In the genomic region with DNA sequence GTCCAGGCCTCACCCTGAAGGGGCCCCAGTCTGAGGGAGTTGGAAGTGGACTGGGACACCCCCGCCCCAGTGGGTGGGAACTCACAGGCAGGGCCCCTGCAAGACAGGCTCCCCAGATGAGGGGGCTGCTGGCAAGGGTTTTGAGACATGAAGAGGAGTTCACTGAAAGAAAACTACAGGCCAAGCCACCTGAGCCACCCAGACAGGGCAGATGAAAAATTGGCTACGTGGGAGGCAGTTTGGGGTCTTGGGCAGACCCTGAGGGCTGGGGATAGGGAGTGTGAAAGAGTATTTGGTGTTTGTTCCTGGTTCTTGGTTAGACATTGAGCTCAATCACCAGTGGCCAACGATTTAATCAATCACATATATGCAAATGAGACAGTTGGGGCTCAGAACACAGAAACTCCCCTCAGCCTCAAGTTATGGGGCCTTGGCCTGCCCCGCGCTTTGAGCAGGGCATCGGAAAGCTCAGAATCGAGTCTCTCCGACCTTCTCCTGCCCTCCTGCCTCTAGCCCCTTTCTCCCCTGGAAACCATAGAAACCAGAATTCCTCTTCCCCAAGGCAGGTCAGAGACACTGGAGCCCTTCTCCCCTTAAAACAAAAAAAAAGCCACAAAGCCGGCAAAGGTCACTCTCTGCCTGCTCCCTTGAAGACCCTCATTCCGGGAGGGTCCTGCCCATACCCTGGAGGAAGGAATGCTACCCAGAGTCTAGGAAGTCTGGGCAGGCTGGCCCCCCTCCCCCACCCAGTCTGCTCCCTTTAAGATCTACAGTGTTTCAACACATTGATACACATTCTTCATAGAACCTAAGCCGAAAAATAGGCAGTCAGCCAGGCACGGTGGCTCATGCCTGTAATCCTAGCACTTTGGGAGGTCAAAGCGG, we compare ENCODE assay signal across 9 cellular contexts. TPM values are rescaled to one million over a fixed set of nuclear protein-coding genes. Genes with fewer than 3 reads are reported as not detected.
DNase-seq lines count a peak whose midpoint lies in the region; ATAC-seq and TF ChIP-seq lines count a peak whose summit lies in the region.
"Had no signal": no experiment of that assay in that cellular context is flagged by ENCODE, and none has a peak within 500 bp of the region (broad histone marks: within the 10 kb centered on the region; RNA-seq: fewer than 3 reads in every experiment).

No MANE protein-coding gene starts in this region.

- H3K9ac ChIP-seq in H9 (ENCODE audit: extremely low read depth, insufficient read length, low read length): no peak overlapping the region

- intact Hi-C loops in sigmoid colon (cut with DNase I): no loop called here

- H3K79me1 ChIP-seq in H9 (ENCODE audit: insufficient read depth, low read depth, low read length, poor library complexity, severe bottlenecking): no peaks in the 10 kb centered on the region

- H3K14ac ChIP-seq in H9 (ENCODE audit: insufficient read depth, low read length): no peak overlapping the region

- no peaks in the 10 kb centered on the region for H3K79me2 ChIP-seq in H9 (ENCODE audit: insufficient read depth, low read length)

- no peak overlapping the region for H3T11ph ChIP-seq in H9 (ENCODE audit: low read length)

- H3K9me3 ChIP-seq in H9 (ENCODE audit: control insufficient read depth, low read depth, low read length) (no peaks in the 10 kb centered on the region), RWPE2 (ENCODE audit: severe bottlenecking) (no peaks in the 10 kb centered on the region), sigmoid colon (no peaks in the 10 kb centered on the region)

- H4K20me1 ChIP-seq in H9 (ENCODE audit: control insufficient read depth, insufficient read depth, insufficient read length): peaks cover 3% of the 10 kb centered on the region

- peaks cover 7 to 33% (median 26%) of the 10 kb centered on the region in 3 experiments for H3K36me3 Mint-ChIP-seq in H9 (ENCODE audit: insufficient read depth in 1 of 3, low read depth in 3 of 3)
- H3K36me3 Mint-ChIP-seq in activated naive CD8-positive, alpha-beta T cell treated with anti-CD3 and anti-CD28 coated beads, Interleukin-2, amount 50 U/mL, for 24 hours (ENCODE audit: low read depth): peaks cover 9% of the 10 kb centered on the region

- H3K27ac ChIP-seq in H9 (ENCODE audit: insufficient read length, low read depth, low read length) (no peak overlapping the region), RWPE2 (ENCODE audit: poor library complexity, severe bottlenecking) (peak overlapping the region; percentile 40), sigmoid colon (peak overlapping the region in 3 of 4 donors; percentile 67 to 81 (median 69))

- no peak overlapping the region for H4K8ac ChIP-seq in H9 (replicated peaks; ENCODE audit: insufficient read length, low read depth, low read length)

- no peak for TF ChIP-seq EP300 in sigmoid colon (IDR thresholded peaks at IDR 0.05)

- TF ChIP-seq CTCF in H9 (conservative IDR thresholded peaks at IDR 0.05): peak; percentile 30; the same call in 1 of the 3 replicates
- TF ChIP-seq CTCF in RWPE2 (IDR thresholded peaks at IDR 0.05; ENCODE audit: poor library complexity, severe bottlenecking): no peak
- peak; percentile 10 for TF ChIP-seq CTCF in fibroblast of pulmonary artery (IDR thresholded peaks at IDR 0.05; ENCODE audit: low read length, missing control alignments)
- TF ChIP-seq CTCF in sigmoid colon (IDR thresholded peaks at IDR 0.05): no peak

- peak overlapping the region in 1 of 2 experiments; percentile 55; a peak in 4 of 5 replicates for H3K4me3 Mint-ChIP-seq in H9
- no peak overlapping the region for H3K4me3 Mint-ChIP-seq in activated naive CD8-positive, alpha-beta T cell treated with anti-CD3 and anti-CD28 coated beads, Interleukin-2, amount 50 U/mL, for 24 hours

- H3K36me3 ChIP-seq in RWPE2 (ENCODE audit: low read depth) (peaks cover 15% of the 10 kb centered on the region), sigmoid colon (peaks cover 9 to 25% (median 12%) of the 10 kb centered on the region in 4 donors)

- no peak overlapping the region for H4K91ac ChIP-seq in H9 (ENCODE audit: insufficient read length, low read depth, low read length)

- no peak overlapping the region for H3K4me2 ChIP-seq in H9 (ENCODE audit: insufficient read depth, insufficient read length, low read length)

- no peak overlapping the region for H2BK20ac ChIP-seq in H9 (ENCODE audit: low read depth, low read length, poor library complexity, severe bottlenecking)

- H3K56ac ChIP-seq in H9 (ENCODE audit: insufficient read length, low read depth, low read length): no peak overlapping the region

- H2AK5ac ChIP-seq in H9 (ENCODE audit: insufficient read length, low read length): no peak overlapping the region

- H4K5ac ChIP-seq in H9 (ENCODE audit: insufficient read length, low read depth, low read length): no peak overlapping the region

- no peak for DNase-seq in H9
- no peak for DNase-seq in RWPE2 (ENCODE audit: low spot score)
- peak; percentile 65 for DNase-seq in fibroblast of pulmonary artery (ENCODE audit: low read depth)
- no peak for DNase-seq in sigmoid colon
- no peak for DNase-seq in T-helper 2 cell
- DNase-seq in activated naive CD8-positive, alpha-beta T cell treated with anti-CD3 and anti-CD28 coated beads, Interleukin-2, amount 50 U/mL, for 24 hours: no peak
- DNase-seq in NCI-H2196 (lab: John Stamatoyannopoulos, UW; ENCODE audit: unreplicated experiment): no peak
- DNase-seq: NCI-H1694 treated with DMSO at 0.1 percent for 48 hours had no signal

- peak; percentile 2; the same call in 1 of the 3 replicates for ATAC-seq in RWPE2 (ENCODE audit: low read depth)
- no peak for ATAC-seq in activated naive CD8-positive, alpha-beta T cell treated with anti-CD3 and anti-CD28 coated beads, Interleukin-2, amount 50 U/mL, for 24 hours

- WGBS in H9 (ENCODE audit: extremely low coverage, insufficient read length, low lambda C conversion rate): no CpG with 5 or more reads among the region's 13 CpGs
- 70% methylated on average over 13 of the region's 13 CpGs for WGBS in sigmoid colon, 2 donors

- H3K18ac ChIP-seq in H9 (ENCODE audit: insufficient read length, low read depth, low read length): peak overlapping the region; percentile 12

- no peak overlapping the region for H2BK5ac ChIP-seq in H9 (ENCODE audit: insufficient read length, low read length)

- no peak overlapping the region for H2BK15ac ChIP-seq in H9 (ENCODE audit: low read depth, low read length)

- peaks cover 3% of the 10 kb centered on the region in 2 experiments; a peak in 4 of 5 replicates for H3K9me3 Mint-ChIP-seq in H9
- peaks cover 5% of the 10 kb centered on the region for H3K9me3 Mint-ChIP-seq in activated naive CD8-positive, alpha-beta T cell treated with anti-CD3 and anti-CD28 coated beads, Interleukin-2, amount 50 U/mL, for 24 hours

- H3K4me1 ChIP-seq in H9 (ENCODE audit: insufficient read depth, low read length) (peaks cover 7% of the 10 kb centered on the region; the same call in 1 of the 2 replicates), RWPE2 (ENCODE audit: insufficient read depth, poor library complexity, severe bottlenecking) (peaks cover 15% of the 10 kb centered on the region), sigmoid colon (peaks cover 0 to 31% (median 30%) of the 10 kb centered on the region in 4 donors)

- H3K27me3 Mint-ChIP-seq in H9 (ENCODE audit: low read depth): peaks cover 3% of the 10 kb centered on the region
- H3K27me3 Mint-ChIP-seq in activated naive CD8-positive, alpha-beta T cell treated with anti-CD3 and anti-CD28 coated beads, Interleukin-2, amount 50 U/mL, for 24 hours: no peaks in the 10 kb centered on the region

- no peak overlapping the region for H2BK120ac ChIP-seq in H9 (ENCODE audit: low read depth, low read length, poor library complexity, severe bottlenecking)

- peak overlapping the region; percentile 74 to 89 (median 88) for H3K27ac Mint-ChIP-seq in H9
- H3K27ac Mint-ChIP-seq in activated naive CD8-positive, alpha-beta T cell treated with anti-CD3 and anti-CD28 coated beads, Interleukin-2, amount 50 U/mL, for 24 hours: no peak overlapping the region

- H3K4me1 Mint-ChIP-seq in H9: peaks cover 26 to 33% of the 10 kb centered on the region in 2 experiments
- H3K4me1 Mint-ChIP-seq in activated naive CD8-positive, alpha-beta T cell treated with anti-CD3 and anti-CD28 coated beads, Interleukin-2, amount 50 U/mL, for 24 hours: peaks cover 20% of the 10 kb centered on the region

- TF ChIP-seq POLR2A in sigmoid colon (IDR thresholded peaks at IDR 0.05): no peak

- H2AFZ ChIP-seq in H9 (ENCODE audit: low read length): no peak overlapping the region

- H3K27me3 ChIP-seq in H9 (ENCODE audit: insufficient read depth, low read length) (no peaks in the 10 kb centered on the region), RWPE2 (ENCODE audit: insufficient read depth, poor library complexity, severe bottlenecking) (no peaks in the 10 kb centered on the region), sigmoid colon (peaks cover 4 to 42% (median 24%) of the 10 kb centered on the region in 3 donors)

- peaks cover 10% of the 10 kb centered on the region for H3K23me2 ChIP-seq in H9 (ENCODE audit: insufficient read length, low read depth, low read length, poor library complexity, severe bottlenecking)

- no peak overlapping the region for H3K23ac ChIP-seq in H9 (ENCODE audit: insufficient read length, low read depth, low read length)

- no peak overlapping the region for H2BK12ac ChIP-seq in H9 (ENCODE audit: insufficient read length, low read depth, low read length)

- no peak overlapping the region for H3K4ac ChIP-seq in H9 (ENCODE audit: low read depth, low read length)

- H3K4me3 ChIP-seq in RWPE2 (ENCODE audit: severe bottlenecking) (no peak overlapping the region), fibroblast of pulmonary artery (replicated peaks; ENCODE audit: low read depth, low read length) (no peak overlapping the region), sigmoid colon (no peak overlapping the region)
- H3K4me3 ChIP-seq: lung had no signal

RNA-seq across cellular contexts. Expression of a gene that starts 1.3 kb away (rescaled TPM):
- 241 and 255 TPM in 2 replicates for total RNA-seq in H9 (2021)
- total RNA-seq in sigmoid colon: 10 to 100 TPM in 3 of 4 donors, 1 to 10 TPM in 1; 9.1 to 12.8 (median 11.5) TPM
- 10 to 100 TPM in 1 of 3 donors, 1 to 10 TPM in 2; 3.7 to 18.7 (median 4.2) TPM for polyA plus RNA-seq in sigmoid colon

RNA-seq across cellular contexts. Expression of a gene that starts 20.1 kb away (rescaled TPM):
- total RNA-seq in H9 (2021): 46.1 and 50.0 TPM in 2 replicates
- total RNA-seq in sigmoid colon: 10 to 100 TPM; 52.4 to 71.4 (median 58.0) TPM
- 10 to 100 TPM; 13.9 to 51.4 (median 32.4) TPM for polyA plus RNA-seq in sigmoid colon

RNA-seq across cellular contexts. Expression of a gene that starts 41.8 kb away (rescaled TPM):
- total RNA-seq in H9 (2021): 0.18 TPM in 1 of 2 replicates, not detected in the other
- 10 to 100 TPM in 1 of 4 donors, 1 to 10 TPM in 3; 2.2 to 13.3 (median 9.0) TPM for total RNA-seq in sigmoid colon
- polyA plus RNA-seq in sigmoid colon: 10 to 100 TPM in 1 of 3 donors, 1 to 10 TPM in 2; 4.2 to 10.9 (median 6.0) TPM

RNA-seq across cellular contexts. Expression of a gene that starts 53.3 kb away (rescaled TPM):
- total RNA-seq in H9 (2021) (5.7 and 7.0 TPM in 2 replicates), sigmoid colon (1 to 10 TPM; 1.1 to 7.9 (median 3.9) TPM)
- polyA plus RNA-seq in sigmoid colon: 10 to 100 TPM in 2 of 3 donors, 1 to 10 TPM in 1; 7.2 to 79.7 (median 24.5) TPM

Comparison
In these comparisons a context has a peak if more than half of its experiments do, and no peak if none do; other contexts are left out.
1. CTCF ChIP-seq: peak in H9 (single experiment) and fibroblast of pulmonary artery (single experiment); none in RWPE2 (single experiment) and sigmoid colon (0 of 4).
2. RNA of a gene that starts 1.3 kb away (total RNA-seq): 241 to 255 TPM in H9; 9.1 to 12.8 TPM in sigmoid colon; every median in the first group is over 10 times any median in the second.